In the genomic region with DNA sequence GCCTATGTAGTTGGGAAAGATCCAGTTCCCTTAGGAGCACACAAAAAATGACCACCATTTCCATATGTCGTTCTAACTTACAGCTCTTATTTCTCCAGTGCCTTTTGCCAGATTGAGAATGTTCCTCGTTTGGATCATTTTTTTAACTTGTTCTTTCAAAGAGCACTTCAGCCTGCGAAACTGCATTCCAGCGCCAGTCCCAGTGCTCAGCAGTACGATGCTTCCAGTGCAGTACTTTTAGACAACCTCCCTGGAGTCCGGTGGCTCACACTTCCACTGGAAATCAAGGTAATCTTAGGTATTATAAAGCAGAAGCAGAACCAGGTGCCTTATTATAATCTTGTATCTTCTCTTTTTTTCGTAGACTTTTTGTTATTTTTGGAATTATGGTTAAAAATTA, we compare ENCODE assay signal across 8 cellular contexts. TPM values are rescaled to one million over a fixed set of nuclear protein-coding genes. Genes with fewer than 3 reads are reported as not detected.
"Had no signal": no experiment of that assay in that cellular context is flagged by ENCODE, and none has a peak within 500 bp of the region (broad histone marks: within the 10 kb centered on the region; RNA-seq: fewer than 3 reads in every experiment).

No MANE protein-coding gene starts in this region.

- DNase-seq: H9, HCEC 1CT had no signal

- H2AFZ ChIP-seq: GM23338 had no signal

- H3K4me2 ChIP-seq: GM23338 had no signal

- H3K4me3 Mint-ChIP-seq: GM23338, H9, IgD-negative memory B cell had no signal

- ATAC-seq: GM23338, HepG2 had no signal

- H3K27ac ChIP-seq: HL-60 had no signal

- H3K4me3 ChIP-seq: GM23338 had no signal

- H3K27ac Mint-ChIP-seq: GM23338, H9, IgD-negative memory B cell had no signal

- H3K4me1 Mint-ChIP-seq: GM23338, H9, IgD-negative memory B cell had no signal

- H3K9me3 Mint-ChIP-seq: GM23338, H9 had no signal

- H3K27me3 Mint-ChIP-seq: IgD-negative memory B cell had no signal

RNA-seq across cellular contexts. Expression of a gene that starts 42.6 kb away (rescaled TPM):
- total RNA-seq: GM23338, H1, H9, HT1080 had no signal
- polyA plus RNA-seq: GM23338, H1, HepG2, IgD-negative memory B cell had no signal
